ENCODE assay signal across 12 cellular contexts in the genomic region with DNA sequence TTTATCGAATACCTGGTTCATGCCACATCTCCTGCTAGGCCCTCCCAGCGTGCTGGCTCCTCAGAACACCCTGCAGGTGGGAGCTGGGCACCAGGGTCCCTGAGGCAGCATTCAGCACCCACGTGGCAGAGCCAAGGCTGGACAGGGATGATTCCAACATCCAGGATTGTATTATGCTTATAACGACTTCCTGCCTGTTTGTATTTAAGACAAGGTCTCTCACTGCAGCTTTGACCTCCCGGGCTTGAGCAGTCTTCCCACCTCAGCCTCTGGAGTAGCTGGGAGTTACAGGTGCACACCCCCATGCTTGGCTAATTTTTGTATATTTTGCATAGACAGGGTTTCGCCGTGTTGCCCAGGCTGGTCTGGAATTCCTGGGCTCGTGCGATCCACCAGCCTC.
A peak's percentile ranks its signal among the peaks of the same experiment; 100 is the strongest.
DNase-seq lines count a peak whose midpoint lies in the region; ATAC-seq and TF ChIP-seq lines count a peak whose summit lies in the region.
"Had no signal": no experiment of that assay in that cellular context is flagged by ENCODE, and none has a peak within 500 bp of the region (broad histone marks: within the 10 kb centered on the region; RNA-seq: fewer than 3 reads in every experiment).

No MANE protein-coding gene starts in this region.

- H3K27ac ChIP-seq in adrenal gland: no peak overlapping the region
- H3K27ac ChIP-seq in upper lobe of right lung: peak overlapping the region; percentile 26

- H3K4me1 ChIP-seq in adrenal gland (replicated peaks in 1 of 2) (peaks cover 12 to 36% of the 10 kb centered on the region in 2 donors), upper lobe of right lung (peaks cover 46% of the 10 kb centered on the region)

- H3K27me3 ChIP-seq in adrenal gland: no peaks in the 10 kb centered on the region
- no peaks in the 10 kb centered on the region for H3K27me3 ChIP-seq in upper lobe of right lung
- H3K27me3 ChIP-seq: MG63 had no signal

- ATAC-seq in left cardiac atrium (no peak), Right ventricle myocardium superior (ENCODE audit: poor library complexity) (no peak), omental fat pad (ENCODE audit: low FRiP score) (no peak), upper lobe of right lung (no peak), GM18870 (IDR thresholded peaks at IDR 0.05; ENCODE audit: unreplicated experiment) (no peak)

- TF ChIP-seq CTCF in adrenal gland (IDR thresholded peaks at IDR 0.05) (no peak), omental fat pad (IDR thresholded peaks at IDR 0.05) (no peak), upper lobe of right lung (IDR thresholded peaks at IDR 0.05) (no peak)

- H3K4me3 ChIP-seq in adrenal gland (no peak overlapping the region), upper lobe of right lung (no peak overlapping the region)
- H3K4me3 ChIP-seq: MG63 had no signal

- TF ChIP-seq POLR2A in adrenal gland (IDR thresholded peaks at IDR 0.05): no peak

- H3K36me3 ChIP-seq in adrenal gland (replicated peaks in 1 of 2) (no peaks in the 10 kb centered on the region), upper lobe of right lung (no peaks in the 10 kb centered on the region)
- H3K36me3 ChIP-seq: MG63 had no signal

- intact Hi-C loops in left cardiac atrium (cut with DNase I) (no loop called here), Right ventricle myocardium superior (cut with DNase I) (no loop called here), adrenal gland (cut with DNase I) (no loop called here), upper lobe of right lung (cut with DNase I) (no loop called here)

- H3K9me3 ChIP-seq in adrenal gland (replicated peaks in 1 of 3) (no peaks in the 10 kb centered on the region), upper lobe of right lung (no peaks in the 10 kb centered on the region)
- H3K9me3 ChIP-seq: MG63 had no signal

- DNase-seq in left cardiac atrium: peak; percentile 13
- no peak for DNase-seq in Right ventricle myocardium superior
- peak in 4 of 7 donors; percentile 10 to 46 (median 16) for DNase-seq in adrenal gland
- DNase-seq in omental fat pad (ENCODE audit: low spot score): peak; percentile 11
- no peak for DNase-seq in upper lobe of right lung
- no peak for DNase-seq in mucosa of gallbladder (ENCODE audit: low spot score)
- no peak for DNase-seq in C1 segment of cervical spinal cord (lab: John Stamatoyannopoulos, UW)
- DNase-seq: activated CD4-positive, alpha-beta T cell treated with anti-CD3 and anti-CD28 coated beads, Interleukin-2, amount 10 ng/mL, durations not matched to agents 7 days and 5 days; caudate nucleus; MG63; NCI-H526 treated with DMSO at 0.1 percent for 48 hours had no signal

- 74 to 80% (median 76%) methylated on average over 9 of the region's 9 CpGs for WGBS in adrenal gland, 4 donors

Comparison
In these comparisons a context has a peak if more than half of its experiments do, and no peak if none do; other contexts are left out.
1. DNase-seq: peak in left cardiac atrium (single experiment), adrenal gland (4 of 7) and omental fat pad (single experiment); none in Right ventricle myocardium superior (single experiment), upper lobe of right lung (single experiment), mucosa of gallbladder (single experiment) and C1 segment of cervical spinal cord (0 of 14).